Comparison of ENCODE assay signal across 20 cellular contexts in genomic region chr21:28943631-28944030, GRCh38. TPM values are rescaled to one million over a fixed set of nuclear protein-coding genes. Genes with fewer than 3 reads are reported as not detected.
DNase-seq lines count a peak whose midpoint lies in the region; ATAC-seq and TF ChIP-seq lines count a peak whose summit lies in the region.
"Had no signal": no experiment of that assay in that cellular context is flagged by ENCODE, and none has a peak within 500 bp of the region (broad histone marks: within the 10 kb centered on the region; RNA-seq: fewer than 3 reads in every experiment).

No MANE protein-coding gene starts in this region.

- no peaks in the 10 kb centered on the region for H3K9me3 Mint-ChIP-seq in CD8-positive, alpha-beta memory T cell
- H3K9me3 Mint-ChIP-seq: activated B cell treated with CpG ODN at 0.5 μM for 24 hours; CD4-positive, alpha-beta T cell; mesothelial cell of epicardium; neural crest cell; stimulated activated naive CD8-positive, alpha-beta T cell treated with anti-CD3 and anti-CD28 coated beads, Interleukin-15, Interleukin-2, amounts not matched to agents 100 ng/mL and 50 ng/mL, for 24 hours; T-cell had no signal

- ATAC-seq in Panc1 (no peak), GM19395 (IDR thresholded peaks at IDR 0.05; ENCODE audit: unreplicated experiment) (no peak)
- ATAC-seq: body of pancreas, left cardiac atrium, T-cell, upper lobe of right lung had no signal

- H3K9me3 ChIP-seq in Panc1 (ENCODE audit: control insufficient read depth, insufficient read depth, low read depth, low read length), result no peaks in the 10 kb centered on the region
- H3K9me3 ChIP-seq in CD8-positive, alpha-beta memory T cell (ENCODE audit: low read length), result no peaks in the 10 kb centered on the region
- H3K9me3 ChIP-seq: body of pancreas, esophagus squamous epithelium, upper lobe of right lung had no signal

- in situ Hi-C loops in Panc1 (cut with HindIII; ENCODE audit: low pct_unique_long_range_greater_than_20kb, low sequenced_read_pairs), result no loop called here

- peaks cover 4% of the 10 kb centered on the region in 3 donors for H3K4me1 Mint-ChIP-seq in CD8-positive, alpha-beta memory T cell
- H3K4me1 Mint-ChIP-seq: activated B cell treated with CpG ODN at 0.5 μM for 24 hours, neural crest cell had no signal

- no peaks in the 10 kb centered on the region for H3K27me3 Mint-ChIP-seq in CD8-positive, alpha-beta memory T cell
- H3K27me3 Mint-ChIP-seq: activated B cell treated with CpG ODN at 0.5 μM for 24 hours; CD4-positive, alpha-beta T cell; stimulated activated naive CD8-positive, alpha-beta T cell treated with anti-CD3 and anti-CD28 coated beads, Interleukin-15, Interleukin-2, amounts not matched to agents 100 ng/mL and 50 ng/mL, for 24 hours; T-cell had no signal

- H3K27me3 ChIP-seq in ACC112 (ENCODE audit: insufficient read depth, low read length) (no peaks in the 10 kb centered on the region), Panc1 (ENCODE audit: control insufficient read depth, insufficient read depth, low read length) (no peaks in the 10 kb centered on the region), layer of hippocampus (ENCODE audit: control insufficient read depth, insufficient read depth, low read length) (no peaks in the 10 kb centered on the region)
- no peaks in the 10 kb centered on the region for H3K27me3 ChIP-seq in CD8-positive, alpha-beta memory T cell (ENCODE audit: insufficient read depth, low read length, poor library complexity, severe bottlenecking)
- H3K27me3 ChIP-seq: body of pancreas, esophagus squamous epithelium, upper lobe of right lung had no signal

- no TSS peak for BruUV-seq in Panc1 (replicated peaks; lab: Mats Ljungman, UMichigan)

- H3K36me3 ChIP-seq in ACC112 (ENCODE audit: insufficient read depth, low read length) (peaks cover 12% of the 10 kb centered on the region; the same call in 1 of the 2 replicates), Panc1 (ENCODE audit: control insufficient read depth, insufficient read depth, low read length) (peaks cover 11% of the 10 kb centered on the region; the same call in 1 of the 2 replicates)
- H3K36me3 ChIP-seq in CD8-positive, alpha-beta memory T cell (ENCODE audit: insufficient read depth, low read length), result peaks cover 19% of the 10 kb centered on the region

- no peaks in the 10 kb centered on the region for H3K79me2 ChIP-seq in ACC112 (ENCODE audit: control insufficient read depth, insufficient read depth, low read length, unreplicated experiment)

- intact Hi-C loops in Panc1 (cut with micrococcal nuclease; ENCODE audit: unreplicated experiment), result loop anchor here (5.0 kb wide), 2 partner anchors 196 to 426 kb away; no protein-coding TSS in a partner anchor

- H3K4me1 ChIP-seq in ACC112 (ENCODE audit: control insufficient read depth, insufficient read depth, low read length, unreplicated experiment) (peaks cover 29% of the 10 kb centered on the region), Panc1 (ENCODE audit: control insufficient read depth, insufficient read depth, low read length) (peaks cover 6% of the 10 kb centered on the region; the same call in 1 of the 2 replicates)
- H3K4me1 ChIP-seq in CD8-positive, alpha-beta memory T cell (ENCODE audit: insufficient read depth, low read length), result no peaks in the 10 kb centered on the region
- H3K4me1 ChIP-seq: body of pancreas, esophagus squamous epithelium, upper lobe of right lung had no signal

- no peak overlapping the region for H3K4me3 ChIP-seq in ACC112 (ENCODE audit: low read depth, low read length)
- H3K4me3 ChIP-seq in Panc1 (ENCODE audit: low read depth in 2 of 2, low read length in 2 of 2), result no peak overlapping the region
- no peak overlapping the region for H3K4me3 ChIP-seq in CD8-positive, alpha-beta memory T cell (ENCODE audit: low read length)
- H3K4me3 ChIP-seq: body of pancreas, esophagus squamous epithelium, upper lobe of right lung had no signal

- H3K27ac Mint-ChIP-seq in CD8-positive, alpha-beta memory T cell, result peak overlapping the region in 2 of 8 donors; percentile 7 to 69
- H3K27ac Mint-ChIP-seq: activated B cell treated with CpG ODN at 0.5 μM for 24 hours; CD4-positive, alpha-beta T cell; mesothelial cell of epicardium; stimulated activated naive CD8-positive, alpha-beta T cell treated with anti-CD3 and anti-CD28 coated beads, Interleukin-15, Interleukin-2, amounts not matched to agents 100 ng/mL and 50 ng/mL, for 24 hours; T-cell had no signal

- POLR2A ChIA-PET in Panc1 (lab: Charles Lee), result no interaction called here
- POLR2A ChIA-PET in CD8-positive, alpha-beta memory T cell (lab: Charles Lee), result no interaction called here

- TF ChIP-seq CTCF in Panc1 (IDR thresholded peaks at IDR 0.05), result no peak

- CTCF ChIA-PET in Panc1 (lab: Charles Lee), result no interaction called here
- CTCF ChIA-PET in CD8-positive, alpha-beta memory T cell (lab: Charles Lee), result no interaction called here

- DNase-seq in Panc1 (ENCODE audit: low read depth, low spot score) (no peak), caudate nucleus (lab: John Stamatoyannopoulos, UW) (no peak), SIG-M5 treated with dmso at 0.1 percent for 504 hours (lab: John Stamatoyannopoulos, UW; ENCODE audit: unreplicated experiment) (no peak), UCSD-AML1 (lab: John Stamatoyannopoulos, UW; ENCODE audit: unreplicated experiment) (no peak)
- no peak for DNase-seq in CD8-positive, alpha-beta memory T cell
- DNase-seq: activated B cell treated with CpG ODN at 0.5 μM for 24 hours; activated naive CD4-positive, alpha-beta T cell; body of pancreas; CD4-positive, alpha-beta T cell; esophagus squamous epithelium; left cardiac atrium; NCI-H1694; T-cell; upper lobe of right lung had no signal

- H3K27ac ChIP-seq in ACC112 (ENCODE audit: low read depth, low read length), result peak overlapping the region; percentile 64
- H3K27ac ChIP-seq in Panc1 (ENCODE audit: low read length), result peak overlapping the region; percentile 17; the same call in 1 of the 2 replicates
- peak overlapping the region; percentile 71 for H3K27ac ChIP-seq in caudate nucleus (ENCODE audit: low read depth, low read length)
- peak overlapping the region; percentile 42 for H3K27ac ChIP-seq in layer of hippocampus (ENCODE audit: low read depth, low read length)
- H3K27ac ChIP-seq in CD8-positive, alpha-beta memory T cell (ENCODE audit: low read depth, low read length), result no peak overlapping the region
- H3K27ac ChIP-seq: body of pancreas, esophagus squamous epithelium, upper lobe of right lung had no signal

- H2AFZ ChIP-seq in ACC112 (ENCODE audit: low read length, unreplicated experiment), result no peak overlapping the region

- no peak overlapping the region for H3K4me3 Mint-ChIP-seq in CD8-positive, alpha-beta memory T cell
- H3K4me3 Mint-ChIP-seq: activated B cell treated with CpG ODN at 0.5 μM for 24 hours; CD4-positive, alpha-beta T cell; mesothelial cell of epicardium; neural crest cell; stimulated activated naive CD8-positive, alpha-beta T cell treated with anti-CD3 and anti-CD28 coated beads, Interleukin-15, Interleukin-2, amounts not matched to agents 100 ng/mL and 50 ng/mL, for 24 hours; T-cell had no signal

- peaks cover 0 to 75% (median 25%) of the 10 kb centered on the region in 3 donors for H3K36me3 Mint-ChIP-seq in CD8-positive, alpha-beta memory T cell

RNA-seq across cellular contexts. Expression of gene LTN1, which starts 49.0 kb away (rescaled TPM):
- total RNA-seq in Panc1 (2021; ENCODE audit: unreplicated experiment), result 19.7 TPM
- polyA plus RNA-seq in Panc1 (2012; ENCODE audit: insufficient read length), result 6.0 TPM
- 10 to 100 TPM; 22.1 to 23.2 TPM for total RNA-seq in CD8-positive, alpha-beta memory T cell
- polyA plus RNA-seq in CD8-positive, alpha-beta memory T cell, result 15.7 TPM
